In the genomic region with DNA sequence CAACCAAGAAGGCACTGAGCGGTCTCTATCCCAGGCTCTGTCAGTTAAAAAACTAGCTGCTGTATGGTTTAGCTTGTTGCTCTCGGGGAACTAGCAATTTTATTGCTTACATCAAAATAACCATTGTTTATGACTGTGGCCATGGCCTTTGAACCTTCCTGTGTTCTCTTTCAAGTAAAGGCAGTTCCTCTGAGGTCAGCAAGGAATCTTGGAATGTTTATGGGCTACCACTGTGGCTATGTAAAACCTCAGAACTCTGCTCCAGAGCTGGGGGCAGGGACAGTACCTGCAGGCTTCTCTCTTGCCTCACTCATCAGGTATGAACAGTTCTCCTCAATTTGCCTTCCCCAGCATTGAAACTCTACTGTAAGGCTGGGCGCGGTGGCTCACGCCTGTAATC, we compare ENCODE assay signal across 21 cellular contexts.
DNase-seq lines count a peak whose midpoint lies in the region; ATAC-seq and TF ChIP-seq lines count a peak whose summit lies in the region.
"Had no signal": no experiment of that assay in that cellular context is flagged by ENCODE, and none has a peak within 500 bp of the region (broad histone marks: within the 10 kb centered on the region; RNA-seq: fewer than 3 reads in every experiment).

No MANE protein-coding gene starts in this region.

- DNase-seq in AG10803 (ENCODE audit: low read depth): peak; percentile 37
- DNase-seq in LoVo (ENCODE audit: low spot score): peak; percentile 62
- peak; percentile 70 for DNase-seq in choroid plexus epithelial cell (ENCODE audit: low read depth)
- DNase-seq in kidney tubule cell (ENCODE audit: low spot score): peak; percentile 70
- no peak for DNase-seq in superior temporal gyrus (ENCODE audit: extremely low spot score)
- no peak for DNase-seq in left colon
- DNase-seq: activated CD4-positive, alpha-beta T cell treated with anti-CD3 and anti-CD28 coated beads, Interleukin-2, amount 50 U/mL, for 4 hours; CD8-positive, alpha-beta T cell; endodermal cell; GM23248; NCI-H1436 treated with DMSO at 0.1 percent for 48 hours; NCI-H2171; NCI-H526 treated with DMSO at 0.1 percent for 48 hours; SHP77; stimulated activated CD4-positive, alpha-beta T cell treated with anti-CD3 and anti-CD28 coated beads, Interleukin-12 subunit alpha, Interleukin-12 subunit beta, amount 100 ng/mL, for 4 hours; substantia nigra; T-helper 1 cell; WERI-Rb-1 had no signal

- H3K4me3 ChIP-seq in AG10803 (ENCODE audit: low read length) (no peak overlapping the region), choroid plexus epithelial cell (ENCODE audit: low read depth, low read length) (no peak overlapping the region)
- H3K4me3 ChIP-seq: GM23248 had no signal

- no peak for TF ChIP-seq CTCF in AG10803 (conservative IDR thresholded peaks at IDR 0.05; ENCODE audit: low read length)
- no peak for TF ChIP-seq CTCF in choroid plexus epithelial cell (conservative IDR thresholded peaks at IDR 0.05; ENCODE audit: low read depth, low read length)

- ATAC-seq in GM21576 (IDR thresholded peaks at IDR 0.05; ENCODE audit: unreplicated experiment): no peak
- ATAC-seq in GM19324 (IDR thresholded peaks at IDR 0.05; ENCODE audit: low FRiP score, unreplicated experiment): no peak
- ATAC-seq in left colon: no peak
- ATAC-seq: CD8-positive, alpha-beta T cell; left lobe of liver had no signal

- intact Hi-C loops in left colon (cut with DNase I, micrococcal nuclease): no loop called here

Comparison
In these comparisons a context has a peak if more than half of its experiments do, and no peak if none do; other contexts are left out.
1. DNase-seq: peak in AG10803 (single experiment), LoVo (single experiment), choroid plexus epithelial cell (single experiment) and kidney tubule cell (single experiment); none in superior temporal gyrus (single experiment) and left colon (0 of 2).